In genomic region chr19:1147934-1148549, GRCh38 we compare ENCODE assay signal across 28 cellular contexts.
"Had no signal": no experiment of that assay in that cellular context is flagged by ENCODE, and none has a peak within 500 bp of the region (broad histone marks: within the 10 kb centered on the region; RNA-seq: fewer than 3 reads in every experiment).

No MANE protein-coding gene starts in this region.

- DNase-seq: activated CD4-positive, alpha-beta memory T cell treated with anti-CD3 and anti-CD28 coated beads for 36 hours; activated CD4-positive, alpha-beta T cell treated with anti-CD3 and anti-CD28 coated beads for 48 hours; activated CD8-positive, alpha-beta memory T cell treated with anti-CD3 and anti-CD28 coated beads, Interleukin-2, amount 50 U/mL, for 4 hours; activated gamma-delta T cell; activated naive CD4-positive, alpha-beta T cell treated with anti-CD3 and anti-CD28 coated beads, Interleukin-2, amount 50 U/mL, for 16 hours; activated T-cell treated with anti-CD3 and anti-CD28 coated beads, Interleukin-2, amount 50 U/mL, for 1 hour; amniotic stem cell; brain microvascular endothelial cell; islet precursor cell; left ventricle myocardium inferior; mesendoderm; mucosa of descending colon; stimulated activated CD4-positive, alpha-beta T cell treated with anti-CD3 and anti-CD28 coated beads, Interleukin-4, amount 100 ng/mL, for 24 hours; stomach; T-helper 9 cell; thyroid gland had no signal

- H3K27me3 Mint-ChIP-seq: activated CD4-positive, alpha-beta memory T cell treated with anti-CD3 and anti-CD28 coated beads for 36 hours; progenitor cell of endocrine pancreas had no signal

- H3K27ac ChIP-seq: brain microvascular endothelial cell, gastroesophageal sphincter, hepatocyte, left ventricle myocardium inferior, neutrophil, stomach, thyroid gland, VCaP had no signal

- H3K9me3 Mint-ChIP-seq: activated CD4-positive, alpha-beta memory T cell treated with anti-CD3 and anti-CD28 coated beads for 36 hours; stimulated activated effector memory CD8-positive, alpha-beta T cell treated with anti-CD3 and anti-CD28 coated beads, Interleukin-12 subunit alpha, Interleukin-12 subunit beta, amount 100 ng/mL, for 72 hours; T-helper 1 cell treated with Interleukin-12 subunit alpha and Interleukin-12 subunit beta and Interleukin-4 antibody, amounts not matched to agents 30 μg/mL and 1 μg/mL, for 36 hours had no signal

- H3K4me3 Mint-ChIP-seq: activated CD4-positive, alpha-beta memory T cell treated with anti-CD3 and anti-CD28 coated beads for 36 hours; nephron; stimulated activated effector memory CD8-positive, alpha-beta T cell treated with anti-CD3 and anti-CD28 coated beads, Interleukin-12 subunit alpha, Interleukin-12 subunit beta, amount 100 ng/mL, for 72 hours; T-helper 1 cell treated with Interleukin-12 subunit alpha and Interleukin-12 subunit beta and Interleukin-4 antibody, amounts not matched to agents 30 μg/mL and 1 μg/mL, for 36 hours had no signal

- H3K4me2 ChIP-seq: hepatocyte had no signal

- H3K4me3 ChIP-seq: gastroesophageal sphincter, hepatocyte, left ventricle myocardium inferior, lung, mucosa of descending colon, skin epidermis, stomach, thyroid gland had no signal

- H2AFZ ChIP-seq: hepatocyte had no signal

- H3K27me3 ChIP-seq: brain microvascular endothelial cell, gastroesophageal sphincter, hepatocyte, neutrophil, stomach, thyroid gland had no signal

- H3K9me3 ChIP-seq: gastroesophageal sphincter, left ventricle myocardium inferior, mucosa of descending colon, neutrophil, stomach, thyroid gland had no signal

- H3K27ac Mint-ChIP-seq: activated CD4-positive, alpha-beta memory T cell treated with anti-CD3 and anti-CD28 coated beads for 36 hours; nephron; progenitor cell of endocrine pancreas; stimulated activated effector memory CD8-positive, alpha-beta T cell treated with anti-CD3 and anti-CD28 coated beads, Interleukin-12 subunit alpha, Interleukin-12 subunit beta, amount 100 ng/mL, for 72 hours had no signal

- ATAC-seq: activated CD4-positive, CD25-positive, alpha-beta regulatory T cell treated with anti-CD3 and anti-CD28 coated beads, Interleukin-2, amount 50 U/mL, for 24 hours; gastroesophageal sphincter; mucosa of descending colon; sciatic nerve; stimulated activated effector memory CD8-positive, alpha-beta T cell treated with anti-CD3 and anti-CD28 coated beads, Interleukin-12 subunit alpha, Interleukin-12 subunit beta, amount 100 ng/mL, for 72 hours had no signal
